1 cellular context compared by ENCODE assay signal in the genomic region with DNA sequence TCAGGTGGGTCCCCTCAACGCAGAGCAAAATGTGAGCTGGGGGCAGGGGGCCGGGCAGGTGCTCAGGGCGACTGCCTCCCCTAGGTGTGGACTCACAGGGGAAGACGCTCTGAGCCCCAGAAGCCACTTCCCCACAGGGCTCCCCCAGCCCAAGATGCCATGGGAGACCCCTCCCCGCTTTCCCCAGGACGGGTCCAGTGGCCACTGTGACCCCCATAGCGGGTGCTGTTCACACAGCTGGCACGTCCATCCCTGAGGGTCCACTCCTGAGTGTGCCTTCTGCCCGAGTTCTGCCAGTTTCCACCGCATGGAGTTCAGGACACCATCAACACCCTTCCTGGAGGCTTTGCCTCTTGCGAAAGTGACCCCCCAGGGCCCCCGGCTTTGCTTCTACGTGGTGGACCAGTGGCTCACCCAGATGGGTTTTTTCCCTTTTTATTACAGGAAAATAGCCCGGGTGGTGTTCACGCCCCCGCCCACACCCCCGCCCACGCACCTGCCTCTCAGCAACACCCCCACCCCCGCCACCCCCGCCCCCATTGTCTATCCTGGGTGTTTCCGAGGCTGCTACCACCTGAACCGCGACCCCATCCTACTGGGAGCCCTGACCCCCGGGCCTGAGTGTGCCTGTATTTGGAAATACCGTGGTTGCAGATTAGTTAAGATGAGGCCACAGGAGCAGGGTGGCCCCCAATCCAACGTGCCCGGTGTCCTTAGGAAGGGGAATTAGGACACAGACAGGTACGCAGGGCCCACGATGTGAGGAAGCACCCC.
TF ChIP-seq lines count a peak whose summit lies in the region.

No MANE protein-coding gene starts in this region.

TF ChIP-seq in SK-N-SH, 30 proteins besides CTCF, POLR2A, EP300 and RAD21 (continued from another document):
- TF ChIP-seq, protein P1, sequence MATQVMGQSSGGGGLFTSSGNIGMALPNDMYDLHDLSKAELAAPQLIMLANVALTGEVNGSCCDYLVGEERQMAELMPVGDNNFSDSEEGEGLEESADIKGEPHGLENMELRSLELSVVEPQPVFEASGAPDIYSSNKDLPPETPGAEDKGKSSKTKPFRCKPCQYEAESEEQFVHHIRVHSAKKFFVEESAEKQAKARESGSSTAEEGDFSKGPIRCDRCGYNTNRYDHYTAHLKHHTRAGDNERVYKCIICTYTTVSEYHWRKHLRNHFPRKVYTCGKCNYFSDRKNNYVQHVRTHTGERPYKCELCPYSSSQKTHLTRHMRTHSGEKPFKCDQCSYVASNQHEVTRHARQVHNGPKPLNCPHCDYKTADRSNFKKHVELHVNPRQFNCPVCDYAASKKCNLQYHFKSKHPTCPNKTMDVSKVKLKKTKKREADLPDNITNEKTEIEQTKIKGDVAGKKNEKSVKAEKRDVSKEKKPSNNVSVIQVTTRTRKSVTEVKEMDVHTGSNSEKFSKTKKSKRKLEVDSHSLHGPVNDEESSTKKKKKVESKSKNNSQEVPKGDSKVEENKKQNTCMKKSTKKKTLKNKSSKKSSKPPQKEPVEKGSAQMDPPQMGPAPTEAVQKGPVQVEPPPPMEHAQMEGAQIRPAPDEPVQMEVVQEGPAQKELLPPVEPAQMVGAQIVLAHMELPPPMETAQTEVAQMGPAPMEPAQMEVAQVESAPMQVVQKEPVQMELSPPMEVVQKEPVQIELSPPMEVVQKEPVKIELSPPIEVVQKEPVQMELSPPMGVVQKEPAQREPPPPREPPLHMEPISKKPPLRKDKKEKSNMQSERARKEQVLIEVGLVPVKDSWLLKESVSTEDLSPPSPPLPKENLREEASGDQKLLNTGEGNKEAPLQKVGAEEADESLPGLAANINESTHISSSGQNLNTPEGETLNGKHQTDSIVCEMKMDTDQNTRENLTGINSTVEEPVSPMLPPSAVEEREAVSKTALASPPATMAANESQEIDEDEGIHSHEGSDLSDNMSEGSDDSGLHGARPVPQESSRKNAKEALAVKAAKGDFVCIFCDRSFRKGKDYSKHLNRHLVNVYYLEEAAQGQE (IDR thresholded peaks at IDR 0.05; ENCODE audit: low read depth, low read length), result no peak
- no peak for TF ChIP-seq CHD2 (IDR thresholded peaks at IDR 0.05; ENCODE audit: low read length, partially characterized antibody)
